ENCODE assay signal across 8 cellular contexts in the genomic region with DNA sequence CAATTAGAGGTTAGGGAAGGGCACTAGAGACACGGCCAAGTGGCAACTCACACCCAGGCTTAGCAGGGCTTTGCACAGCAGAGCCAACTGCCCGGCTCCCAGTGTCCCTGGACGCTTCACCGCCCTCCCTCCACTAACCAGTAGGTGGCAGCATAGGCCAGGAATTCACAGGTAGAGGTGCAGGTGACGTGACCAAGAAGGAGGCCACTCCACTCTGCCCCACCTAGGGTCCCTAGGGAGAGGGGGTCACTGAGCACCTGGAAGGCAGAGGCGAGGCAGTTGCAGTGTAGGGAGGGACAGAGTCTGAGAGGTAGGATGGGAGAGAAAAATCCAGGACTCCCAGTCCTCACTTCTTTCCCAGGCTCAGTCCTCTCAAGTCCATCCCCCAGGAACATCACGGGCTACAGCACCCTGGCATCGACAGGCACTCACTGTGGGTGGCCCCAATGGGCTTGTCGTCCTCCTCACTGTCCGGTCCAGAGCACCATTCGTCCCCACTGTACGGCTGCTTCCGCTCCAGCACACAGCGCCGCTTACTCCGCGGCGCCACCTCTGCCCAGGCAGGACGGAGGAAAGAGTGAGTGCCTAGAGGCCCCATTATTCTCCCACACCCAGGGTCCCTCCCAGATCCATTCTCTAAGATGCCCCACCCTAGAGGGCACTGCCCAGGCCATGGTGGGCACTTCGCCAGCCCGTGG. TPM values are rescaled to one million over a fixed set of nuclear protein-coding genes. Genes with fewer than 3 reads are reported as not detected.
DNase-seq lines count a peak whose midpoint lies in the region; ATAC-seq, FAIRE-seq and TF ChIP-seq lines count a peak whose summit lies in the region.

No MANE protein-coding gene starts in this region.

- no peak overlapping the region for H3K4me3 Mint-ChIP-seq in progenitor cell of endocrine pancreas (ENCODE audit: low read depth)

- H3K4me1 Mint-ChIP-seq in progenitor cell of endocrine pancreas (ENCODE audit: low read depth), result peaks cover 17% of the 10 kb centered on the region

- peak; percentile 98 for TF ChIP-seq CTCF in LNCaP clone FGC (IDR thresholded peaks at IDR 0.05; ENCODE audit: control insufficient read depth, extremely low read depth, insufficient read depth)
- peak; percentile 96 for TF ChIP-seq CTCF in progenitor cell of endocrine pancreas (IDR thresholded peaks at IDR 0.05; ENCODE audit: unreplicated experiment)

- no peaks in the 10 kb centered on the region for H3K9me3 Mint-ChIP-seq in activated naive CD4-positive, alpha-beta T cell treated with anti-CD3 and anti-CD28 coated beads, Interleukin-2, amount 50 U/mL, for 72 hours
- no peaks in the 10 kb centered on the region for H3K9me3 Mint-ChIP-seq in progenitor cell of endocrine pancreas (ENCODE audit: low read depth)

- H3K9ac ChIP-seq in SK-N-MC (ENCODE audit: insufficient read length), result no peak overlapping the region

- intact Hi-C loops in cardiac septum (cut with DNase I), result loop anchor here (1.0 kb wide), 2 partner anchors 21 to 49 kb away; a partner anchor contains a TSS

- no peaks in the 10 kb centered on the region for H3K27me3 Mint-ChIP-seq in progenitor cell of endocrine pancreas

- no peak overlapping the region for H3K4me3 ChIP-seq in LNCaP clone FGC (ENCODE audit: low read depth, low read length)
- peak overlapping the region; percentile 54 for H3K4me3 ChIP-seq in SK-N-MC

- H3K9me3 ChIP-seq in SK-N-MC (ENCODE audit: low read depth, low read length), result no peaks in the 10 kb centered on the region

- DNase-seq in AG20443 (ENCODE audit: low spot score) (peak; percentile 82), LNCaP clone FGC (ENCODE audit: low read depth) (no peak), SK-N-MC (ENCODE audit: low read depth, low spot score) (no peak), cardiac septum (ENCODE audit: low spot score) (peak; percentile 95), progenitor cell of endocrine pancreas (ENCODE audit: low spot score, unreplicated experiment) (peak; percentile 94), urothelium cell line (ENCODE audit: low spot score) (peak; percentile 61)
- DNase-seq in activated naive CD4-positive, alpha-beta T cell treated with anti-CD3 and anti-CD28 coated beads, Interleukin-2, amount 50 U/mL, for 72 hours (ENCODE audit: low spot score in 2 of 2), result peak; percentile 86 to 96

- peaks cover 21% of the 10 kb centered on the region for H3K36me3 ChIP-seq in SK-N-MC (ENCODE audit: insufficient read depth, low read length)

- FAIRE-seq in urothelium cell line (lab: Jason Lieb, UNC), result no peak

- H3K27ac Mint-ChIP-seq in activated naive CD4-positive, alpha-beta T cell treated with anti-CD3 and anti-CD28 coated beads, Interleukin-2, amount 50 U/mL, for 72 hours, result peak overlapping the region; percentile 84
- H3K27ac Mint-ChIP-seq in progenitor cell of endocrine pancreas, result peak overlapping the region; percentile 29

- ATAC-seq in GM19324 (IDR thresholded peaks at IDR 0.05; ENCODE audit: low FRiP score, unreplicated experiment), result peak; percentile 57
- peak; percentile 58 to 74 for ATAC-seq in activated naive CD4-positive, alpha-beta T cell treated with anti-CD3 and anti-CD28 coated beads, Interleukin-2, amount 50 U/mL, for 72 hours

- H3K36me3 Mint-ChIP-seq in activated naive CD4-positive, alpha-beta T cell treated with anti-CD3 and anti-CD28 coated beads, Interleukin-2, amount 50 U/mL, for 72 hours, result peaks cover 5 to 6% of the 10 kb centered on the region in 2 donors
- H3K36me3 Mint-ChIP-seq in progenitor cell of endocrine pancreas (ENCODE audit: insufficient read depth), result no peaks in the 10 kb centered on the region

- H3K27ac ChIP-seq in SK-N-MC, result peak overlapping the region; percentile 98

RNA-seq across cellular contexts. Expression of a gene that starts 18.5 kb away (rescaled TPM):
- total RNA-seq in activated naive CD4-positive, alpha-beta T cell treated with anti-CD3 and anti-CD28 coated beads, Interleukin-2, amount 50 U/mL, for 72 hours, result 10 to 100 TPM; 46.6 to 57.4 TPM
- total RNA-seq in cardiac septum, result 41.4 TPM
- total RNA-seq in progenitor cell of endocrine pancreas, result 26.4 and 30.3 TPM in 2 replicates

RNA-seq across cellular contexts. Expression of a gene that starts 23.5 kb away (rescaled TPM):
- total RNA-seq in activated naive CD4-positive, alpha-beta T cell treated with anti-CD3 and anti-CD28 coated beads, Interleukin-2, amount 50 U/mL, for 72 hours, result 10 to 100 TPM in 1 of 2 donors, 1 to 10 TPM in 1; 9.3 to 25.9 TPM
- not detected for total RNA-seq in cardiac septum
- not detected in 2 replicates for total RNA-seq in progenitor cell of endocrine pancreas

RNA-seq across cellular contexts. Expression of a gene that starts 48.9 kb away (rescaled TPM):
- total RNA-seq in activated naive CD4-positive, alpha-beta T cell treated with anti-CD3 and anti-CD28 coated beads, Interleukin-2, amount 50 U/mL, for 72 hours, result 1 to 10 TPM in 1 of 2 donors, under 1 TPM in 1; 0.80 to 2.0 TPM
- total RNA-seq in cardiac septum, result not detected
- total RNA-seq in progenitor cell of endocrine pancreas, result 0.41 TPM in 1 of 2 replicates, not detected in the other

Comparison
In these comparisons a context has a peak if more than half of its experiments do, and no peak if none do; other contexts are left out.
1. DNase-seq: peak in AG20443 (single experiment), activated naive CD4-positive, alpha-beta T cell treated with anti-CD3 and anti-CD28 coated beads, Interleukin-2, amount 50 U/mL, for 72 hours (2 of 2), cardiac septum (single experiment), progenitor cell of endocrine pancreas (single experiment) and urothelium cell line (single experiment); none in LNCaP clone FGC (single experiment) and SK-N-MC (single experiment).
2. RNA of a gene that starts 23.5 kb away (total RNA-seq): 9.3 to 25.9 TPM in activated naive CD4-positive, alpha-beta T cell treated with anti-CD3 and anti-CD28 coated beads, Interleukin-2, amount 50 U/mL, for 72 hours; not detected in cardiac septum (single experiment) and not detected in progenitor cell of endocrine pancreas; every median in the first group is over 10 times any median in the second.